In the genomic region with DNA sequence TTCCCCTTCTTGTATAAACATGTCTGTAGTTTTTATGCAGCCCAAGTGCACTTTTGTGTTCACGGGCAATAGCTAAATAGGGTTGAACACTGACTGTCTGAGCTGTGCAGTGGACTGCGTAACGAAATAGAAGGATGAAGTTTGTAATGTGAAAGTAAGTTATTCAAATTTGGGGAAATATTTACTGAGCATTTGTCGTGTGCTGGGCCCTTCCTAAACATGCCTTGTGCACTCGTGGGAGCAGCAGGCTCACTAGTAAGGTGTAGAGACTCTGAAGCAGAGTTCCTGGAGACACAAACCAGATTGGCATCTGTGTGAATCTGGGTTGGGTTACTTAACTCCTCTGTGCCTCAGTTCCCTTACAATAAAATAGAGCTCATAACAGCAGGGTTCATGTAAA, we compare ENCODE assay signal across 15 cellular contexts. TPM values are rescaled to one million over a fixed set of nuclear protein-coding genes. Genes with fewer than 3 reads are reported as not detected.
DNase-seq lines count a peak whose midpoint lies in the region; ATAC-seq, FAIRE-seq and TF ChIP-seq lines count a peak whose summit lies in the region.
"Had no signal": no experiment of that assay in that cellular context is flagged by ENCODE, and none has a peak within 500 bp of the region (broad histone marks: within the 10 kb centered on the region; RNA-seq: fewer than 3 reads in every experiment).

No MANE protein-coding gene starts in this region.

- H3K4me3 ChIP-seq in Loucy (ENCODE audit: low read length, poor library complexity, severe bottlenecking): peak overlapping the region; percentile 40
- H3K4me3 ChIP-seq in thymus (ENCODE audit: low read length): no peak overlapping the region
- no peak overlapping the region for H3K4me3 ChIP-seq in CD8-positive, alpha-beta memory T cell (ENCODE audit: low read length)
- H3K4me3 ChIP-seq: cardiac muscle cell, GM23248, tibial artery had no signal

- H3K79me2 ChIP-seq in Loucy (ENCODE audit: insufficient read depth, low read length): no peaks in the 10 kb centered on the region

- no peak for DNase-seq in activated CD4-positive, alpha-beta T cell treated with anti-CD3 and anti-CD28 coated beads, Interleukin-2, amount 10 ng/mL, durations not matched to agents 7 days and 5 days
- no peak for DNase-seq in activated CD4-positive, alpha-beta T cell treated with anti-CD3 and anti-CD28 coated beads for 48 hours
- DNase-seq in left ventricle myocardium superior (no peak), HTR-8/SVneo (ENCODE audit: insufficient read length, low spot score) (no peak), GM12892 (ENCODE audit: insufficient read length) (no peak)
- DNase-seq in CD8-positive, alpha-beta memory T cell: no peak
- DNase-seq: ACHN; activated CD4-positive, alpha-beta T cell treated with anti-CD3 and anti-CD28 coated beads for 36 hours; activated effector memory CD4-positive, alpha-beta T cell treated with anti-CD3 and anti-CD28 coated beads, Interleukin-2, amount 50 U/mL, for 16 hours; DMS79 treated with DMSO at 0.1 percent for 48 hours; tibial artery had no signal

- H3K9me3 ChIP-seq in Loucy (ENCODE audit: insufficient read depth, low read depth, low read length) (no peaks in the 10 kb centered on the region), thymus (ENCODE audit: control insufficient read depth) (no peaks in the 10 kb centered on the region)
- H3K9me3 ChIP-seq in CD8-positive, alpha-beta memory T cell (ENCODE audit: low read length): no peaks in the 10 kb centered on the region
- H3K9me3 ChIP-seq: tibial artery had no signal

- H3K4me1 ChIP-seq in Loucy (ENCODE audit: insufficient read depth, low read length, poor library complexity, severe bottlenecking): peaks cover 65% of the 10 kb centered on the region
- H3K4me1 ChIP-seq in thymus (ENCODE audit: control insufficient read depth, insufficient read depth, low read length): no peaks in the 10 kb centered on the region
- peaks cover 8% of the 10 kb centered on the region for H3K4me1 ChIP-seq in CD8-positive, alpha-beta memory T cell (ENCODE audit: insufficient read depth, low read length)

- H3K4me1 Mint-ChIP-seq in activated CD4-positive, alpha-beta T cell treated with anti-CD3 and anti-CD28 coated beads, Interleukin-2, amount 10 ng/mL, durations not matched to agents 7 days and 5 days: peaks cover 21% of the 10 kb centered on the region
- peaks cover 2 to 7% (median 5%) of the 10 kb centered on the region in 3 donors for H3K4me1 Mint-ChIP-seq in CD8-positive, alpha-beta memory T cell

- 94% methylated on average over 5 of the region's 5 CpGs for WGBS in thymus

- H3K27me3 Mint-ChIP-seq in activated CD4-positive, alpha-beta T cell treated with anti-CD3 and anti-CD28 coated beads, Interleukin-2, amount 10 ng/mL, durations not matched to agents 7 days and 5 days: no peaks in the 10 kb centered on the region
- H3K27me3 Mint-ChIP-seq in CD8-positive, alpha-beta memory T cell: peaks cover 0 to 12% of the 10 kb centered on the region in 2 donors

- H3F3A ChIP-seq in Loucy (ENCODE audit: low read depth): no peaks in the 10 kb centered on the region; the same call in 1 of the 2 replicates

- peak overlapping the region; percentile 20 for H3K27ac ChIP-seq in thymus (ENCODE audit: low read depth)
- H3K27ac ChIP-seq in CD8-positive, alpha-beta memory T cell (ENCODE audit: low read depth, low read length): no peak overlapping the region
- H3K27ac ChIP-seq: cardiac muscle cell, GM23248 had no signal

- no peaks in the 10 kb centered on the region for H3K36me3 Mint-ChIP-seq in activated CD4-positive, alpha-beta T cell treated with anti-CD3 and anti-CD28 coated beads, Interleukin-2, amount 10 ng/mL, durations not matched to agents 7 days and 5 days (ENCODE audit: low read depth)
- no peaks in the 10 kb centered on the region for H3K36me3 Mint-ChIP-seq in CD8-positive, alpha-beta memory T cell

- CTCF ChIA-PET in activated CD4-positive, alpha-beta T cell treated with anti-CD3 and anti-CD28 coated beads, Interleukin-2, amount 10 ng/mL, durations not matched to agents 7 days and 5 days (lab: Charles Lee): interaction anchor here (1.3 kb wide), 1 partner anchor 20 kb away, joined by 3 read pairs; no protein-coding TSS in a partner anchor
- CTCF ChIA-PET in CD8-positive, alpha-beta memory T cell (lab: Charles Lee): no interaction called here

- H3K36me3 ChIP-seq in Loucy (ENCODE audit: insufficient read depth, low read length) (no peaks in the 10 kb centered on the region), thymus (ENCODE audit: control insufficient read depth, insufficient read depth) (no peaks in the 10 kb centered on the region)
- no peaks in the 10 kb centered on the region for H3K36me3 ChIP-seq in CD8-positive, alpha-beta memory T cell (ENCODE audit: insufficient read depth, low read length)
- H3K36me3 ChIP-seq: cardiac muscle cell, tibial artery had no signal

- H3K4me2 ChIP-seq in Loucy (ENCODE audit: low read depth, low read length, poor library complexity, severe bottlenecking): peak overlapping the region; percentile 63

- peak overlapping the region; percentile 61 for H3K9ac ChIP-seq in Loucy (ENCODE audit: low read depth, low read length, poor library complexity, severe bottlenecking)
- H3K9ac ChIP-seq: GM23248 had no signal

- peak; percentile 17 for ATAC-seq in left ventricle myocardium superior

- no peak overlapping the region for H3K4me3 Mint-ChIP-seq in activated CD4-positive, alpha-beta T cell treated with anti-CD3 and anti-CD28 coated beads, Interleukin-2, amount 10 ng/mL, durations not matched to agents 7 days and 5 days
- no peak overlapping the region for H3K4me3 Mint-ChIP-seq in CD8-positive, alpha-beta memory T cell
- H3K4me3 Mint-ChIP-seq: activated CD4-positive, alpha-beta T cell treated with anti-CD3 and anti-CD28 coated beads for 36 hours had no signal

- H3K9me2 ChIP-seq in Loucy (replicated peaks; ENCODE audit: low read depth, low read length): no peaks in the 10 kb centered on the region

- no peak for TF ChIP-seq POLR2A in GM12892 (IDR thresholded peaks at IDR 0.05; ENCODE audit: low read depth, low read length)

- H3K9me3 Mint-ChIP-seq in activated CD4-positive, alpha-beta T cell treated with anti-CD3 and anti-CD28 coated beads, Interleukin-2, amount 10 ng/mL, durations not matched to agents 7 days and 5 days: no peaks in the 10 kb centered on the region
- H3K9me3 Mint-ChIP-seq in CD8-positive, alpha-beta memory T cell: no peaks in the 10 kb centered on the region

- intact Hi-C loops in left ventricle myocardium superior (cut with micrococcal nuclease): no loop called here

- no peaks in the 10 kb centered on the region for H3K27me3 ChIP-seq in Loucy (ENCODE audit: insufficient read depth, low read length, poor library complexity, severe bottlenecking)
- H3K27me3 ChIP-seq in thymus (ENCODE audit: control insufficient read depth, insufficient read depth): no peaks in the 10 kb centered on the region
- no peaks in the 10 kb centered on the region for H3K27me3 ChIP-seq in CD8-positive, alpha-beta memory T cell (ENCODE audit: insufficient read depth, low read length, poor library complexity, severe bottlenecking)
- H3K27me3 ChIP-seq: cardiac muscle cell, tibial artery had no signal

- no peak for TF ChIP-seq CTCF in Loucy (conservative IDR thresholded peaks at IDR 0.05; ENCODE audit: low read length)

- H2AFZ ChIP-seq in Loucy (ENCODE audit: low read length): peak overlapping the region; percentile 53; the same call in 1 of the 2 replicates
- H2AFZ ChIP-seq: GM23248 had no signal

- H3K27ac Mint-ChIP-seq in activated CD4-positive, alpha-beta T cell treated with anti-CD3 and anti-CD28 coated beads, Interleukin-2, amount 10 ng/mL, durations not matched to agents 7 days and 5 days: peak overlapping the region; percentile 76
- H3K27ac Mint-ChIP-seq in CD8-positive, alpha-beta memory T cell: no peak overlapping the region
- H3K27ac Mint-ChIP-seq: activated CD4-positive, alpha-beta T cell treated with anti-CD3 and anti-CD28 coated beads for 36 hours had no signal

- POLR2A ChIA-PET in activated CD4-positive, alpha-beta T cell treated with anti-CD3 and anti-CD28 coated beads, Interleukin-2, amount 10 ng/mL, durations not matched to agents 7 days and 5 days (lab: Charles Lee): no interaction called here
- POLR2A ChIA-PET in CD8-positive, alpha-beta memory T cell (lab: Charles Lee): no interaction called here

- H4K20me1 ChIP-seq in Loucy (ENCODE audit: insufficient read depth, low read length, poor library complexity, severe bottlenecking): no peaks in the 10 kb centered on the region

- FAIRE-seq in HTR-8/SVneo (lab: Jason Lieb, UNC): no peak
- no peak for FAIRE-seq in GM12892 (lab: Jason Lieb, UNC)

RNA-seq across cellular contexts. Expression of gene C1QTNF7, which starts 51.7 kb away (rescaled TPM):
- total RNA-seq in activated CD4-positive, alpha-beta T cell treated with anti-CD3 and anti-CD28 coated beads, Interleukin-2, amount 10 ng/mL, durations not matched to agents 7 days and 5 days: not detected
- 3.1 TPM for total RNA-seq in left ventricle myocardium superior
- 0.94 TPM for polyA plus RNA-seq in thymus
- not detected for total RNA-seq in CD8-positive, alpha-beta memory T cell
- polyA plus RNA-seq in CD8-positive, alpha-beta memory T cell: not detected
- not detected for polyA plus RNA-seq in GM12892 (2012; ENCODE audit: missing spikeins)
- total RNA-seq: activated CD4-positive, alpha-beta T cell treated with anti-CD3 and anti-CD28 coated beads for 36 hours; cardiac muscle cell; GM23248 had no signal
- polyA plus RNA-seq: cardiac muscle cell, GM23248 had no signal
